8 cellular contexts compared by ENCODE assay signal in the genomic region with DNA sequence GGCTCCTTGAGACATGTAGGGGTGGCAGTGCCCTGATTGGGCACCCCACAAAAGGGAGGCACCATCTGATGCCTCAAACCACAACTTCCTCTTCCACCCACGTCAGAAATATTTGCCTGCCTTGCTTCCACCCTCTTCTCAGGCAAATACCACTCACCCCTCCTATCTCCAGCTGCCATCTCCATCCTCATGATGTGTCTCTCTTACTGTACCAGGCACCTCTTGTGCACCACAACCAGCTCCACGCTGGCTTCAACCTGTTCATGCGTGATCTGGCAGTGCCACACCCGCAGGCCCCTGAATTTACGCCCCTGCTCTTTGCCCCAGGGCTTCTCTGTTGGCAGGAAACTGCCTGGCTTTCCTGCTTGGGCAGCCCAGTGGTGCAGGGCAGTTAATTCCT.
DNase-seq lines count a peak whose midpoint lies in the region; ATAC-seq, FAIRE-seq and TF ChIP-seq lines count a peak whose summit lies in the region.
"Had no signal": no experiment of that assay in that cellular context is flagged by ENCODE, and none has a peak within 500 bp of the region (broad histone marks: within the 10 kb centered on the region; RNA-seq: fewer than 3 reads in every experiment).

No MANE protein-coding gene starts in this region.

- no peaks in the 10 kb centered on the region for H3K36me3 Mint-ChIP-seq in activated CD4-positive, alpha-beta memory T cell treated with anti-CD3 and anti-CD28 coated beads, Interleukin-2, amount 10 ng/mL, durations not matched to agents 7 days and 5 days (ENCODE audit: low read depth)
- no peaks in the 10 kb centered on the region for H3K36me3 Mint-ChIP-seq in natural killer cell treated with Interleukin-12 subunit alpha and Interleukin-12 subunit beta and Interleukin-15 and Interleukin-18, amount 100 ng/mL, for 72 hours

- CTCF ChIA-PET in activated CD4-positive, alpha-beta memory T cell treated with anti-CD3 and anti-CD28 coated beads, Interleukin-2, amount 10 ng/mL, durations not matched to agents 7 days and 5 days (lab: Charles Lee) = no interaction called here

- DNase-seq in GM12891 (ENCODE audit: insufficient read length, low spot score) (peak; percentile 23), MV-4-11 (lab: John Stamatoyannopoulos, UW) (peak; percentile 84), T1000 (lab: John Stamatoyannopoulos, UW) (no peak), psoas muscle (no peak), NCI-H2107 (lab: John Stamatoyannopoulos, UW) (no peak)
- peak; percentile 35 for DNase-seq in activated CD4-positive, alpha-beta memory T cell treated with anti-CD3 and anti-CD28 coated beads, Interleukin-2, amount 10 ng/mL, durations not matched to agents 7 days and 5 days
- no peak for DNase-seq in natural killer cell treated with Interleukin-12 subunit alpha and Interleukin-12 subunit beta and Interleukin-15 and Interleukin-18, amount 100 ng/mL, for 72 hours (ENCODE audit: low spot score)

- no peak for TF ChIP-seq CTCF in psoas muscle (IDR thresholded peaks at IDR 0.05)

- peak; percentile 87 for FAIRE-seq in GM12891 (lab: Jason Lieb, UNC)
- FAIRE-seq: GM12892 had no signal

- WGBS in psoas muscle, 3 donors = 71 to 76% (median 76%) methylated on average over 5 of the region's 5 CpGs

- ATAC-seq in natural killer cell treated with Interleukin-12 subunit alpha and Interleukin-12 subunit beta and Interleukin-15 and Interleukin-18, amount 100 ng/mL, for 72 hours = peak in 1 of 2 donors; percentile 41
- ATAC-seq in psoas muscle = no peak

- H3K4me3 ChIP-seq in psoas muscle = no peak overlapping the region

- POLR2A ChIA-PET in activated CD4-positive, alpha-beta memory T cell treated with anti-CD3 and anti-CD28 coated beads, Interleukin-2, amount 10 ng/mL, durations not matched to agents 7 days and 5 days (lab: Charles Lee) = no interaction called here

- H3K27me3 Mint-ChIP-seq in activated CD4-positive, alpha-beta memory T cell treated with anti-CD3 and anti-CD28 coated beads, Interleukin-2, amount 10 ng/mL, durations not matched to agents 7 days and 5 days = peaks cover 86% of the 10 kb centered on the region
- peaks cover 61 to 78% of the 10 kb centered on the region in 2 donors for H3K27me3 Mint-ChIP-seq in natural killer cell treated with Interleukin-12 subunit alpha and Interleukin-12 subunit beta and Interleukin-15 and Interleukin-18, amount 100 ng/mL, for 72 hours

- no peak overlapping the region for H3K27ac ChIP-seq in psoas muscle

- no peaks in the 10 kb centered on the region for H3K9me3 ChIP-seq in psoas muscle

- no peaks in the 10 kb centered on the region for H3K36me3 ChIP-seq in psoas muscle (ENCODE audit: insufficient read depth in 1 of 2, low read depth in 1 of 2)

- intact Hi-C loops in psoas muscle (cut with DNase I) = no loop called here

- no peaks in the 10 kb centered on the region for H3K9me3 Mint-ChIP-seq in activated CD4-positive, alpha-beta memory T cell treated with anti-CD3 and anti-CD28 coated beads, Interleukin-2, amount 10 ng/mL, durations not matched to agents 7 days and 5 days
- no peaks in the 10 kb centered on the region for H3K9me3 Mint-ChIP-seq in natural killer cell treated with Interleukin-12 subunit alpha and Interleukin-12 subunit beta and Interleukin-15 and Interleukin-18, amount 100 ng/mL, for 72 hours

- no peaks in the 10 kb centered on the region for H3K27me3 ChIP-seq in psoas muscle (ENCODE audit: insufficient read depth in 3 of 3, low read length in 2 of 3)

- no peak overlapping the region for H3K4me3 Mint-ChIP-seq in activated CD4-positive, alpha-beta memory T cell treated with anti-CD3 and anti-CD28 coated beads, Interleukin-2, amount 10 ng/mL, durations not matched to agents 7 days and 5 days
- H3K4me3 Mint-ChIP-seq in natural killer cell treated with Interleukin-12 subunit alpha and Interleukin-12 subunit beta and Interleukin-15 and Interleukin-18, amount 100 ng/mL, for 72 hours = peak overlapping the region; percentile 14

- H3K4me1 ChIP-seq in psoas muscle = no peaks in the 10 kb centered on the region

- H3K4me1 Mint-ChIP-seq in activated CD4-positive, alpha-beta memory T cell treated with anti-CD3 and anti-CD28 coated beads, Interleukin-2, amount 10 ng/mL, durations not matched to agents 7 days and 5 days = peaks cover 18% of the 10 kb centered on the region
- peaks cover 29 to 33% of the 10 kb centered on the region in 2 donors for H3K4me1 Mint-ChIP-seq in natural killer cell treated with Interleukin-12 subunit alpha and Interleukin-12 subunit beta and Interleukin-15 and Interleukin-18, amount 100 ng/mL, for 72 hours (ENCODE audit: low read depth in 2 of 2)

- TF ChIP-seq POLR2A in GM12891 (IDR thresholded peaks at IDR 0.05; ENCODE audit: low read depth, low read length) = no peak

- H3K27ac Mint-ChIP-seq in activated CD4-positive, alpha-beta memory T cell treated with anti-CD3 and anti-CD28 coated beads, Interleukin-2, amount 10 ng/mL, durations not matched to agents 7 days and 5 days = no peak overlapping the region
- no peak overlapping the region for H3K27ac Mint-ChIP-seq in natural killer cell treated with Interleukin-12 subunit alpha and Interleukin-12 subunit beta and Interleukin-15 and Interleukin-18, amount 100 ng/mL, for 72 hours

TF ChIP-seq in GM12891, 5 proteins besides CTCF, POLR2A, EP300 and RAD21:
- TF ChIP-seq PAX5 (IDR thresholded peaks at IDR 0.05; ENCODE audit: insufficient read depth, low read length, severe bottlenecking) (no peak), TAF1 (IDR thresholded peaks at IDR 0.05; ENCODE audit: low read depth, low read length) (no peak)

Comparison
In these comparisons a context has a peak if more than half of its experiments do, and no peak if none do; other contexts are left out.
1. DNase-seq: peak in GM12891 (single experiment), MV-4-11 (single experiment) and activated CD4-positive, alpha-beta memory T cell treated with anti-CD3 and anti-CD28 coated beads, Interleukin-2, amount 10 ng/mL, durations not matched to agents 7 days and 5 days (single experiment); none in natural killer cell treated with Interleukin-12 subunit alpha and Interleukin-12 subunit beta and Interleukin-15 and Interleukin-18, amount 100 ng/mL, for 72 hours (single experiment), T1000 (single experiment), psoas muscle (0 of 2) and NCI-H2107 (single experiment).